In the genomic region with DNA sequence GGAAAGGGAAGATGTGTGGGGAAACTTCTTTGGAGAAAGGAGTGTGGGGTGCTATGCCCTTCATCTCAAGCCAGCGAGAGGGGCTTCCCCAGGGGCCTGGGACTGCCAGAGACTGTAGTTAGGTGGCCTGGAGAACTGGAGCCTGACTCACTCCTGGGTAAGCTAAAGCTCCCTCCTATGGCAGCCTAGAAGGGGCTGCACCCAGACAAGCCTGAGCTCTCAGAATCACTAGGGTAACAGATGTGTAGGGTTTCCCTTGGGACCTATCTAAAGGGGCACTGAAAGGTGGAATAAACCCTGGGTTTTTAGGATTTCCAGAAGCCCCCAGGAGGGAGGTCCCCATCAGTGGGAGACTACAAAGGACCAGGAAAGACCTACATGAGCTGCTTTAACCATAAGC, we compare ENCODE assay signal across 1 cellular context.
TF ChIP-seq lines count a peak whose summit lies in the region.

No MANE protein-coding gene starts in this region.

TF ChIP-seq in WTC11, 78 proteins besides CTCF, POLR2A, EP300 and RAD21:
- TF ChIP-seq ESRRA (CRISPR knock-in tag; IDR thresholded peaks at IDR 0.05; ENCODE audit: borderline replicate concordance) (no peak), AFF4 (CRISPR knock-in tag; IDR thresholded peaks at IDR 0.05; ENCODE audit: borderline replicate concordance) (no peak), ATF1 (CRISPR knock-in tag; IDR thresholded peaks at IDR 0.05) (no peak), HMGXB4 (CRISPR knock-in tag; IDR thresholded peaks at IDR 0.05) (no peak), NR3C1 (CRISPR knock-in tag; conservative IDR thresholded peaks at IDR 0.05; ENCODE audit: low read depth) (no peak), SMAD3 (CRISPR knock-in tag; IDR thresholded peaks at IDR 0.05; ENCODE audit: borderline replicate concordance) (no peak), JUN (CRISPR knock-in tag; IDR thresholded peaks at IDR 0.05) (no peak), TEAD4 (CRISPR knock-in tag; IDR thresholded peaks at IDR 0.05) (no peak), NFATC4 (CRISPR knock-in tag; IDR thresholded peaks at IDR 0.05) (no peak)
- TF ChIP-seq, protein P1, sequence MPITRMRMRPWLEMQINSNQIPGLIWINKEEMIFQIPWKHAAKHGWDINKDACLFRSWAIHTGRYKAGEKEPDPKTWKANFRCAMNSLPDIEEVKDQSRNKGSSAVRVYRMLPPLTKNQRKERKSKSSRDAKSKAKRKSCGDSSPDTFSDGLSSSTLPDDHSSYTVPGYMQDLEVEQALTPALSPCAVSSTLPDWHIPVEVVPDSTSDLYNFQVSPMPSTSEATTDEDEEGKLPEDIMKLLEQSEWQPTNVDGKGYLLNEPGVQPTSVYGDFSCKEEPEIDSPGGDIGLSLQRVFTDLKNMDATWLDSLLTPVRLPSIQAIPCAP (CRISPR knock-in tag; IDR thresholded peaks at IDR 0.05): no peak
